ENCODE assay signal across 9 cellular contexts in genomic region chr6:25971187-25971811, GRCh38. TPM values are rescaled to one million over a fixed set of nuclear protein-coding genes. Genes with fewer than 3 reads are reported as not detected.
DNase-seq lines count a peak whose midpoint lies in the region; ATAC-seq, FAIRE-seq and TF ChIP-seq lines count a peak whose summit lies in the region.
"Had no signal": no experiment of that assay in that cellular context is flagged by ENCODE, and none has a peak within 500 bp of the region (broad histone marks: within the 10 kb centered on the region; RNA-seq: fewer than 3 reads in every experiment).

No MANE protein-coding gene starts in this region.

- H3K4me2 ChIP-seq in K562 (ENCODE audit: insufficient read depth, low read length) = no peak overlapping the region

- peaks cover 8 to 19% of the 10 kb centered on the region in 2 experiments for H3K4me1 ChIP-seq in K562 (replicated peaks in 1 of 2; ENCODE audit: control insufficient read depth in 2 of 2, insufficient read depth in 2 of 2, low read length in 2 of 2)
- H3K4me1 ChIP-seq in lower lobe of right lung = peaks cover 53% of the 10 kb centered on the region

- TF ChIP-seq EP300 in K562 (IDR thresholded peaks at IDR 0.05; ENCODE audit: low read length) = peak; percentile 87

- H4K20me1 ChIP-seq in K562 (replicated peaks; ENCODE audit: control insufficient read depth, insufficient read depth, low read length) = peaks cover 10% of the 10 kb centered on the region

- ATAC-seq in K562 (peak; percentile 92), lower lobe of right lung (peak; percentile 80 to 87), HG03571 (IDR thresholded peaks at IDR 0.05; ENCODE audit: unreplicated experiment) (no peak)
- ATAC-seq: activated CD4-positive, CD25-positive, alpha-beta regulatory T cell treated with anti-CD3 and anti-CD28 coated beads, Interleukin-2, amount 50 U/mL, for 24 hours had no signal

- H3K36me3 ChIP-seq in K562 (ENCODE audit: control insufficient read depth, insufficient read depth, low read length) = peaks cover 78% of the 10 kb centered on the region
- H3K36me3 ChIP-seq in lower lobe of right lung = peaks cover 99% of the 10 kb centered on the region

- no peak for TF ChIP-seq POLR2A in K562 (conservative IDR thresholded peaks at IDR 0.05)

- no peak for TF ChIP-seq RAD21 in K562 (CRISPR knock-in tag; conservative IDR thresholded peaks at IDR 0.05 in 1 of 2, IDR thresholded peaks at IDR 0.05 in 1 of 2)

- H3K9me1 ChIP-seq in K562 (ENCODE audit: control insufficient read depth, insufficient read depth, low read length) = no peaks in the 10 kb centered on the region

- in situ Hi-C loops in K562 (cut with MboI) = no loop called here

- H3K9me3 ChIP-seq in K562 (replicated peaks; ENCODE audit: control insufficient read depth, insufficient read depth, low read depth, low read length) (no peaks in the 10 kb centered on the region), lower lobe of right lung (no peaks in the 10 kb centered on the region)

- peak; percentile 87 for FAIRE-seq in K562 (lab: Jason Lieb, UNC)

- 100% methylated on average over 1 of the region's 1 CpG for WGBS in K562 (ENCODE audit: insufficient coverage, low coverage, missing lambda C conversion rate)

- intact Hi-C loops in K562 (cut with micrococcal nuclease) = no loop called here
- intact Hi-C loops in lower lobe of right lung (cut with DNase I) = no loop called here

- H3K9ac ChIP-seq in K562 (ENCODE audit: insufficient read depth in 1 of 2, low read depth in 2 of 2, low read length in 2 of 2) = no peak overlapping the region

- no peaks in the 10 kb centered on the region for H3K79me2 ChIP-seq in K562 (ENCODE audit: control insufficient read depth, insufficient read depth, low read length)

- DNase-seq in A172 (ENCODE audit: low spot score) = peak; percentile 93
- DNase-seq in HK-2 (ENCODE audit: unreplicated experiment) = peak; percentile 51
- peak; percentile 63 to 87 (median 68) for DNase-seq in K562 (ENCODE audit: extremely low read depth in 1 of 4, low spot score in 3 of 4)
- no peak for DNase-seq in lower lobe of right lung
- DNase-seq in 8988T = no peak
- DNase-seq in medulla oblongata (ENCODE audit: extremely low spot score) = no peak
- no peak for DNase-seq in HPDE6-E6E7 (ENCODE audit: extremely low spot score)

- no TSS peak for BruUV-seq in K562 (replicated peaks; lab: Mats Ljungman, UMichigan)

- H3K27me3 ChIP-seq in K562 (ENCODE audit: control insufficient read depth in 2 of 2, insufficient read depth in 2 of 2, low read length in 2 of 2) (no peaks in the 10 kb centered on the region), lower lobe of right lung (ENCODE audit: low read depth) (no peaks in the 10 kb centered on the region)

- peak overlapping the region; percentile 16; the same call in 2 of the 3 replicates for H3K27ac ChIP-seq in K562 (ENCODE audit: extremely low read depth, low read depth, low read length)
- H3K27ac ChIP-seq in lower lobe of right lung = peak overlapping the region; percentile 22

- H2AFZ ChIP-seq in K562 (ENCODE audit: low read depth, low read length) = no peak overlapping the region

- no peak overlapping the region for H3K4me3 ChIP-seq in K562
- H3K4me3 ChIP-seq in lower lobe of right lung = no peak overlapping the region

- POLR2A ChIA-PET in K562 (lab: Yijun Ruan, JAX) = interaction anchor here (0.7 to 2.5 kb wide), 8 partner anchors 9 to 61 kb away, joined by 3 to 20 read pairs (median 5); partner anchors contain the start of gene TRIM38

- TF ChIP-seq CTCF in K562 (IDR thresholded peaks at IDR 0.05 in 2 of 3, conservative IDR thresholded peaks at IDR 0.05 in 1 of 3; ENCODE audit: insufficient read depth in 2 of 3, low read depth in 1 of 3, low read length in 3 of 3) (no peak), lower lobe of right lung (IDR thresholded peaks at IDR 0.05) (no peak)

- CTCF ChIA-PET in K562 (lab: Yijun Ruan, JAX; ENCODE audit: low intra/inter-chr PET ratio) = interaction anchor here (0.8 kb wide), 1 partner anchor 21 kb away, joined by 3 read pairs; no protein-coding TSS in a partner anchor

TF ChIP-seq in K562, 482 proteins besides CTCF, POLR2A, EP300 and RAD21 (continues in another document):
- TF ChIP-seq ZFP91 (CRISPR knock-in tag; IDR thresholded peaks at IDR 0.05) (no peak), RBM39 (optimal IDR thresholded peaks at IDR 0.05; ENCODE audit: low read depth, low read length) (no peak), FOS (IDR thresholded peaks at IDR 0.05; ENCODE audit: extremely low read depth, insufficient read length) (peak; percentile 61), DIDO1 (tag; IDR thresholded peaks at IDR 0.05; ENCODE audit: low read depth) (no peak), MBD1 (CRISPR knock-in tag; IDR thresholded peaks at IDR 0.05) (no peak), ELF4 (CRISPR knock-in tag; IDR thresholded peaks at IDR 0.05) (no peak), ZC3H4 (CRISPR knock-in tag; IDR thresholded peaks at IDR 0.05; ENCODE audit: borderline replicate concordance) (no peak), SREBF2 (CRISPR knock-in tag; IDR thresholded peaks at IDR 0.05) (no peak)
- TF ChIP-seq, protein P1, sequence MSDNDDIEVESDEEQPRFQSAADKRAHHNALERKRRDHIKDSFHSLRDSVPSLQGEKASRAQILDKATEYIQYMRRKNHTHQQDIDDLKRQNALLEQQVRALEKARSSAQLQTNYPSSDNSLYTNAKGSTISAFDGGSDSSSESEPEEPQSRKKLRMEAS (CRISPR knock-in tag; IDR thresholded peaks at IDR 0.05) = no peak

RNA-seq across cellular contexts. Expression of gene TRIM38, which starts 8.7 kb away (rescaled TPM):
- total RNA-seq in A172 (2014; rRNA removed; shearing (Covaris generic)) = 5.2 and 6.4 TPM in 2 replicates
- 7.8 and 13.4 TPM in 2 replicates for total RNA-seq in K562 (2011; cell fraction: chromatin; rRNA removed; ENCODE audit: low replicate concordance)
- total RNA-seq in K562 (2011; cell fraction: nucleolus; rRNA removed) = 4.8 and 5.9 TPM in 2 replicates
- 8.2 and 15.0 TPM in 2 replicates for total RNA-seq in K562 (2011; cell fraction: nucleoplasm; rRNA removed)
- total RNA-seq in K562 (2014; rRNA removed) (4.4 and 4.8 TPM in 2 replicates), K562 (2014; rRNA removed; fragmentation: Illumina TruSeq; extraction: Trizol) (6.5 and 7.3 TPM in 2 replicates), K562 (2015; rRNA removed; fragmentation: Illumina TruSeq; extraction: Trizol) (6.1 and 6.7 TPM in 2 replicates), K562 (2021) (5.3 and 6.3 TPM in 2 replicates), lower lobe of right lung (23.0 TPM)
- polyA plus RNA-seq in K562 (2011; rRNA removed) (4.8 and 6.7 TPM in 2 replicates), K562 (2014; fragmentation: Illumina TruSeq; extraction: Trizol) (5.9 and 6.6 TPM in 2 replicates), K562 (2014; fragmentation: Nextera tagmentation; extraction: Ambion mirVana) (1 to 10 TPM; 1.7 to 2.3 TPM), K562 (2014; rRNA removed) (5.2 and 5.7 TPM in 2 replicates)
- 2.0 and 2.8 TPM in 2 replicates for polyA plus RNA-seq in K562 (2011; cell fraction: cytosol; rRNA removed)
- polyA plus RNA-seq in K562 (2011; cell fraction: nucleus; rRNA removed) = 6.6 and 8.0 TPM in 2 replicates
- 3.9 and 8.4 TPM in 2 replicates for polyA plus RNA-seq in K562 (2012)
- 7.4 and 7.6 TPM in 2 replicates for polyA minus RNA-seq in K562 (2011; rRNA and poly(A)+ RNA removed)
- 2.9 and 3.2 TPM in 2 replicates for polyA minus RNA-seq in K562 (2011; cell fraction: cytosol; rRNA and poly(A)+ RNA removed)
- polyA minus RNA-seq in K562 (2011; cell fraction: nucleus; rRNA and poly(A)+ RNA removed) = 5.3 and 6.3 TPM in 2 replicates

RNA-seq across cellular contexts. Expression of gene SLC17A2, which starts 40.8 kb away (rescaled TPM):
- total RNA-seq in A172 (2014; rRNA removed; shearing (Covaris generic)) = not detected in 2 replicates
- not detected in 2 replicates for total RNA-seq in K562 (2011; cell fraction: chromatin; rRNA removed; ENCODE audit: low replicate concordance)
- total RNA-seq in K562 (2011; cell fraction: nucleolus; rRNA removed) = not detected in 2 replicates
- total RNA-seq in K562 (2011; cell fraction: nucleoplasm; rRNA removed) = not detected in 2 replicates
- total RNA-seq in K562 (2014; rRNA removed) = not detected in 2 replicates
- not detected in 2 replicates for total RNA-seq in K562 (2014; rRNA removed; fragmentation: Illumina TruSeq; extraction: Trizol)
- not detected in 2 replicates for total RNA-seq in K562 (2015; rRNA removed; fragmentation: Illumina TruSeq; extraction: Trizol)
- total RNA-seq in K562 (2021) = not detected in 2 replicates
- not detected in 2 replicates for polyA plus RNA-seq in K562 (2011; rRNA removed)
- not detected in 2 replicates for polyA plus RNA-seq in K562 (2011; cell fraction: cytosol; rRNA removed)
- not detected in 2 replicates for polyA plus RNA-seq in K562 (2011; cell fraction: nucleus; rRNA removed)
- polyA plus RNA-seq in K562 (2012) = not detected in 2 replicates
- polyA plus RNA-seq in K562 (2014; fragmentation: Illumina TruSeq; extraction: Trizol) = not detected in 2 replicates
- not detected for polyA plus RNA-seq in K562 (2014; fragmentation: Nextera tagmentation; extraction: Ambion mirVana)
- polyA plus RNA-seq in K562 (2014; rRNA removed) = not detected in 2 replicates
- polyA minus RNA-seq in K562 (2011; rRNA and poly(A)+ RNA removed) = not detected in 2 replicates
- not detected in 2 replicates for polyA minus RNA-seq in K562 (2011; cell fraction: cytosol; rRNA and poly(A)+ RNA removed)
- not detected in 2 replicates for polyA minus RNA-seq in K562 (2011; cell fraction: nucleus; rRNA and poly(A)+ RNA removed)
- not detected for total RNA-seq in lower lobe of right lung

Comparison
In these comparisons a context has a peak if more than half of its experiments do, and no peak if none do; other contexts are left out.
1. DNase-seq: peak in A172 (single experiment), HK-2 (single experiment) and K562 (4 of 4); none in lower lobe of right lung (single experiment), 8988T (single experiment), medulla oblongata (single experiment) and HPDE6-E6E7 (single experiment).